ENCODE assay signal across 8 cellular contexts in the genomic region with DNA sequence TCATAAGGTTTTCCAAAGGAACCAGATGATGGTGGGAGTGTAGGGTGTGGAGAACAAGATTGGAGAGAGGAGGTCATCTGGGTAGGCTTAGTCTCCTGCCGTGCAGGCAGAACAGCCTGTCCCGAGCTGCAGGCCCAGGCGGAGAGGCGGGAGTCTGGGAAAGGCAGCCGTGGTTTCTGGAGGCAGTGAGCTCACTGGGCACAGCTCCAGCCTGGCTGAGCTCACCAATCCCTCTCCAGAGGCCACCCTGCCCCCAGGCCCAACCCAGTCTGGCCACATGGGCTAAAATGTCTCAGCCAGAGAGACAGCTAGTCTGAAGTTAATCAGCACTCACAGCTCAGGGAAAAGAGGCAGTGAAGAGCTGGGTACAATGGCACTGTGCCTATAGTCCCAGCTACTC. TPM values are rescaled to one million over a fixed set of nuclear protein-coding genes. Genes with fewer than 3 reads are reported as not detected.
DNase-seq lines count a peak whose midpoint lies in the region; ATAC-seq and TF ChIP-seq lines count a peak whose summit lies in the region.

No MANE protein-coding gene starts in this region.

- no peak for TF ChIP-seq EP300 in upper lobe of left lung (IDR thresholded peaks at IDR 0.05)

- TF ChIP-seq CTCF in lung (IDR thresholded peaks at IDR 0.05; ENCODE audit: control extremely low read depth, extremely low read depth) (no peak), upper lobe of left lung (IDR thresholded peaks at IDR 0.05) (no peak)

- H3K4me3 ChIP-seq in MG63 (no peak overlapping the region), lung (no peak overlapping the region), upper lobe of left lung (no peak overlapping the region)

- 57 to 83% methylated on average over 5 of the region's 5 CpGs for WGBS in lung, 2 donors
- WGBS in upper lobe of left lung, 2 donors, result 47 to 66% methylated on average over 5 of the region's 5 CpGs

- ATAC-seq in lung (ENCODE audit: insufficient read depth, low FRiP score) (peak; percentile 86), upper lobe of left lung (ENCODE audit: low FRiP score in 2 of 2) (peak; percentile 90 to 95), HG02938 (IDR thresholded peaks at IDR 0.05; ENCODE audit: unreplicated experiment) (no peak), HG03520 (IDR thresholded peaks at IDR 0.05; ENCODE audit: unreplicated experiment) (no peak)

- H3K4me1 ChIP-seq in lung (ENCODE audit: control insufficient read depth in 2 of 2, insufficient read depth in 2 of 2, low read length in 2 of 2), result peaks cover 3 to 43% of the 10 kb centered on the region in 2 donors
- peaks cover 0 to 10% (median 7%) of the 10 kb centered on the region in 4 donors for H3K4me1 ChIP-seq in upper lobe of left lung

- peaks cover 32% of the 10 kb centered on the region for H3K36me3 ChIP-seq in MG63
- H3K36me3 ChIP-seq in lung (ENCODE audit: control insufficient read depth in 2 of 2, insufficient read depth in 2 of 2, low read length in 2 of 2), result peaks cover 7 to 22% of the 10 kb centered on the region in 2 donors
- H3K36me3 ChIP-seq in upper lobe of left lung, result peaks cover 0 to 47% (median 24%) of the 10 kb centered on the region in 4 donors

- TF ChIP-seq POLR2A in upper lobe of left lung (IDR thresholded peaks at IDR 0.05), result no peak

- no peaks in the 10 kb centered on the region for H3K9me3 ChIP-seq in MG63
- no peaks in the 10 kb centered on the region for H3K9me3 ChIP-seq in lung (ENCODE audit: control insufficient read depth in 2 of 2, insufficient read depth in 1 of 2, low read length in 1 of 2)
- H3K9me3 ChIP-seq in upper lobe of left lung, result no peaks in the 10 kb centered on the region

- H3K27ac ChIP-seq in cingulate gyrus (ENCODE audit: low read depth, low read length) (peak overlapping the region; percentile 80), lung (ENCODE audit: low read depth in 1 of 2, low read length in 1 of 2) (peak overlapping the region; percentile 78 to 92), upper lobe of left lung (peak overlapping the region; percentile 65 to 82 (median 80))

- DNase-seq in MG63, result peak; percentile 100
- peak; percentile 81 for DNase-seq in lung (ENCODE audit: low spot score)
- DNase-seq in upper lobe of left lung, result peak; percentile 84 to 87
- no peak for DNase-seq in COLO829 (ENCODE audit: low spot score)
- DNase-seq in activated CD4-positive, alpha-beta T cell treated with anti-CD3 and anti-CD28 coated beads, Interleukin-2, amount 50 U/mL, for 4 hours, result no peak

- no peaks in the 10 kb centered on the region for H3K27me3 ChIP-seq in MG63
- no peaks in the 10 kb centered on the region for H3K27me3 ChIP-seq in lung (ENCODE audit: control insufficient read depth, insufficient read depth)
- H3K27me3 ChIP-seq in upper lobe of left lung, result no peaks in the 10 kb centered on the region

RNA-seq across cellular contexts. Expression of a gene that starts 12.3 kb away (rescaled TPM):
- 71.0 and 96.8 TPM in 2 replicates for total RNA-seq in MG63 (2014; rRNA removed; shearing (Covaris generic); ENCODE audit: low replicate concordance)
- 10 to 100 TPM; 37.8 to 62.3 TPM for total RNA-seq in lung
- polyA plus RNA-seq in lung, result 10 to 100 TPM; 20.3 to 36.5 TPM
- total RNA-seq in upper lobe of left lung, result 10 to 100 TPM; 37.7 to 85.2 (median 57.5) TPM

RNA-seq across cellular contexts. Expression of a gene that starts 42.2 kb away (rescaled TPM):
- 71.1 and 130 TPM in 2 replicates for total RNA-seq in MG63 (2014; rRNA removed; shearing (Covaris generic); ENCODE audit: low replicate concordance)
- total RNA-seq in lung, result 10 to 100 TPM in 1 of 2 donors, 1 to 10 TPM in 1; 7.3 to 13.8 TPM
- 10 to 100 TPM in 1 of 2 donors, 1 to 10 TPM in 1; 8.3 to 10.9 TPM for polyA plus RNA-seq in lung
- 10 to 100 TPM in 4 of 6 donors, 1 to 10 TPM in 2; 3.3 to 14.2 (median 10.6) TPM for total RNA-seq in upper lobe of left lung

Comparison
In these comparisons a context has a peak if more than half of its experiments do, and no peak if none do; other contexts are left out.
1. DNase-seq: peak in MG63 (single experiment), lung (single experiment) and upper lobe of left lung (2 of 2); none in COLO829 (single experiment) and activated CD4-positive, alpha-beta T cell treated with anti-CD3 and anti-CD28 coated beads, Interleukin-2, amount 50 U/mL, for 4 hours (0 of 2).
2. ATAC-seq: peak in lung (single experiment) and upper lobe of left lung (2 of 2); none in HG02938 (single experiment) and HG03520 (single experiment).
3. Peak in every context shown above with its lines, with median percentiles within 50 percentile points of each other: H3K27ac ChIP-seq.